In genomic region chr9:126319651-126320050, GRCh38 we compare ENCODE assay signal across 21 cellular contexts. TPM values are rescaled to one million over a fixed set of nuclear protein-coding genes. Genes with fewer than 3 reads are reported as not detected.
DNase-seq lines count a peak whose midpoint lies in the region; ATAC-seq lines count a peak whose summit lies in the region.
"Had no signal": no experiment of that assay in that cellular context is flagged by ENCODE, and none has a peak within 500 bp of the region (broad histone marks: within the 10 kb centered on the region; RNA-seq: fewer than 3 reads in every experiment).

No MANE protein-coding gene starts in this region.

- H3K4me3 Mint-ChIP-seq in activated CD4-positive, alpha-beta T cell treated with anti-CD3 and anti-CD28 coated beads, Interleukin-2, amount 10 ng/mL, durations not matched to agents 7 days and 5 days = no peak overlapping the region
- H3K4me3 Mint-ChIP-seq in naive thymus-derived CD8-positive, alpha-beta T cell = no peak overlapping the region
- H3K4me3 Mint-ChIP-seq: CD14-positive monocyte had no signal

- no peak for ATAC-seq in naive thymus-derived CD8-positive, alpha-beta T cell
- ATAC-seq in GM21528 (IDR thresholded peaks at IDR 0.05; ENCODE audit: low FRiP score, unreplicated experiment) = no peak
- ATAC-seq: HCT116, K562, PC-3 had no signal

- H3K36me3 Mint-ChIP-seq in activated CD4-positive, alpha-beta T cell treated with anti-CD3 and anti-CD28 coated beads, Interleukin-2, amount 10 ng/mL, durations not matched to agents 7 days and 5 days (ENCODE audit: low read depth) = no peaks in the 10 kb centered on the region
- peaks cover 0 to 5% (median 0%) of the 10 kb centered on the region in 3 donors for H3K36me3 Mint-ChIP-seq in naive thymus-derived CD8-positive, alpha-beta T cell
- H3K36me3 Mint-ChIP-seq: CD14-positive monocyte had no signal

- no peak for DNase-seq in activated CD4-positive, alpha-beta T cell treated with anti-CD3 and anti-CD28 coated beads, Interleukin-2, amount 10 ng/mL, durations not matched to agents 7 days and 5 days
- no peak for DNase-seq in activated CD4-positive, alpha-beta T cell treated with anti-CD3 and anti-CD28 coated beads for 1 hour
- no peak for DNase-seq in naive thymus-derived CD8-positive, alpha-beta T cell
- DNase-seq in stimulated activated CD4-positive, alpha-beta T cell treated with anti-CD3 and anti-CD28 coated beads, Interleukin-4, amount 100 ng/mL, for 24 hours = no peak
- DNase-seq in medulla oblongata (ENCODE audit: extremely low spot score) = no peak
- DNase-seq: Caco-2, GDM1, NCI-H1417 treated with DMSO at 0.1 percent for 48 hours, NCI-H187 treated with DMSO at 0.1 percent for 48 hours, NCI-H345, NCI-H526, PC-3, RPMI8226, SHP77 treated with DMSO at 0.1 percent for 48 hours had no signal

- peaks cover 5% of the 10 kb centered on the region for H3K27me3 Mint-ChIP-seq in activated CD4-positive, alpha-beta T cell treated with anti-CD3 and anti-CD28 coated beads, Interleukin-2, amount 10 ng/mL, durations not matched to agents 7 days and 5 days
- H3K27me3 Mint-ChIP-seq in naive thymus-derived CD8-positive, alpha-beta T cell = no peaks in the 10 kb centered on the region

- POLR2A ChIA-PET in activated CD4-positive, alpha-beta T cell treated with anti-CD3 and anti-CD28 coated beads, Interleukin-2, amount 10 ng/mL, durations not matched to agents 7 days and 5 days (lab: Charles Lee) = no interaction called here
- POLR2A ChIA-PET in naive thymus-derived CD8-positive, alpha-beta T cell (lab: Charles Lee) = interaction anchor here (0.7 kb wide), 1 partner anchor 496 kb away, joined by 3 read pairs; no protein-coding TSS in a partner anchor

- H3K27ac ChIP-seq in angular gyrus (ENCODE audit: low read depth, low read length) (peak overlapping the region; percentile 32), temporal lobe (ENCODE audit: low read depth, low read length) (peak overlapping the region; percentile 77)
- H3K27ac ChIP-seq: 22Rv1 had no signal

- peaks cover 14% of the 10 kb centered on the region for H3K4me1 Mint-ChIP-seq in activated CD4-positive, alpha-beta T cell treated with anti-CD3 and anti-CD28 coated beads, Interleukin-2, amount 10 ng/mL, durations not matched to agents 7 days and 5 days
- H3K4me1 Mint-ChIP-seq in naive thymus-derived CD8-positive, alpha-beta T cell = peaks cover 9 to 23% (median 13%) of the 10 kb centered on the region in 4 donors

- CTCF ChIA-PET in activated CD4-positive, alpha-beta T cell treated with anti-CD3 and anti-CD28 coated beads, Interleukin-2, amount 10 ng/mL, durations not matched to agents 7 days and 5 days (lab: Charles Lee) = no interaction called here

- peak overlapping the region; percentile 58 for H3K27ac Mint-ChIP-seq in activated CD4-positive, alpha-beta T cell treated with anti-CD3 and anti-CD28 coated beads, Interleukin-2, amount 10 ng/mL, durations not matched to agents 7 days and 5 days
- H3K27ac Mint-ChIP-seq in naive thymus-derived CD8-positive, alpha-beta T cell = peak overlapping the region in 8 of 10 donors; percentile 27 to 79 (median 42)
- H3K27ac Mint-ChIP-seq: CD14-positive monocyte had no signal

- H3K9me3 Mint-ChIP-seq in activated CD4-positive, alpha-beta T cell treated with anti-CD3 and anti-CD28 coated beads, Interleukin-2, amount 10 ng/mL, durations not matched to agents 7 days and 5 days = peaks cover 6% of the 10 kb centered on the region
- peaks cover 0 to 6% (median 0%) of the 10 kb centered on the region in 9 donors for H3K9me3 Mint-ChIP-seq in naive thymus-derived CD8-positive, alpha-beta T cell

RNA-seq across cellular contexts. Expression of gene MVB12B, which starts 7.0 kb away (rescaled TPM):
- total RNA-seq in activated CD4-positive, alpha-beta T cell treated with anti-CD3 and anti-CD28 coated beads, Interleukin-2, amount 10 ng/mL, durations not matched to agents 7 days and 5 days = 1 to 10 TPM; 7.3 to 7.6 TPM
- total RNA-seq in naive thymus-derived CD8-positive, alpha-beta T cell = 10 to 100 TPM; 26.9 to 28.6 TPM
- polyA plus RNA-seq in naive thymus-derived CD8-positive, alpha-beta T cell = 10 to 100 TPM in 1 of 3 donors, 1 to 10 TPM in 2; 7.2 to 12.5 (median 8.0) TPM
- 29.7 TPM for total RNA-seq in temporal lobe
- total RNA-seq: K562 had no signal
- polyA plus RNA-seq: K562 had no signal
